21 cellular contexts compared by ENCODE assay signal in the genomic region with DNA sequence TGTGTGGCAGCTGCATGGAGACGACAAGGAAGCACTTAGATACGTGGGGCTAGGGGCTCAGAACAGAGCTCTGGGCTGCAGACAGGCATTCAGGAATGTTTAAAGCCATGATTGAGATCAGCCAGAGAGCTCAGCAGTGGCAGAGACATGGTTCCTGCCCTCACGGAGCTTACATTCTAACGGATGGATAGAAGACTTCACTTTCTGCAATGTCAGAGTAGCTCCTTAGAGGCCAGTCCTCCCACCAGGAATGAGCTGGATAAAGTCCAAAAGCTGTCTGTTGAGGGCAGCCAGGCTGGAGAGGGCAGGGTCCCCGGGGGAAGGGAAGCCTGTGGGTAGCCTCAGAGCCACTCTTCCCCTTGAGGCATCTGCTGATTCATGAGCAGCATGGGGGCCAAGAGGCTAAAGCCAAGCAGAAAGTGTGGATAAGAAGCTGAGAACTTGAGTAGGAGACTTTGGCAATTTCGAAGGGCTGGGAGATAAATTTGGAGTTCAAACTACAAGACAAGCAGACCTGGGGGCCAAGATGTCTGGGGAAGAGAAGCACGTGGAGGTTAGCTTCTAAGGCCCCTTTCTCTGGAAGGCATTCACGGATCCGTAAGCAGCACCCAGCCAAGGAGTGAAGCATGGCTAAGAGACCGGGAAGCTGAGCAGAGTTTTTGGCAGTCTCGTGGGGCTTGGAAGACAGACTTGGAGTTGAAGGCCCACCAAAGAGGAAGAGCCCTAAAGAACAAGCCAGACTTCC. TPM values are rescaled to one million over a fixed set of nuclear protein-coding genes. Genes with fewer than 3 reads are reported as not detected.
A peak's percentile ranks its signal among the peaks of the same experiment; 100 is the strongest.
DNase-seq lines count a peak whose midpoint lies in the region; ATAC-seq lines count a peak whose summit lies in the region.
"Had no signal": no experiment of that assay in that cellular context is flagged by ENCODE, and none has a peak within 500 bp of the region (broad histone marks: within the 10 kb centered on the region; RNA-seq: fewer than 3 reads in every experiment).

No MANE protein-coding gene starts in this region.

- H3K27me3 Mint-ChIP-seq in activated T-cell treated with anti-CD3 and anti-CD28 coated beads, Interleukin-2, amount 50 U/mL, for 24 hours = peaks cover 24% of the 10 kb centered on the region
- H3K27me3 Mint-ChIP-seq in activated T-cell treated with anti-CD3 and anti-CD28 coated beads, Interleukin-2, amount 50 U/mL, for 72 hours (ENCODE audit: low read depth) = peaks cover 24% of the 10 kb centered on the region
- H3K27me3 Mint-ChIP-seq in stimulated activated naive CD8-positive, alpha-beta T cell treated with anti-CD3 and anti-CD28 coated beads, Interleukin-15, amount 100 ng/mL, for 72 hours = peaks cover 47% of the 10 kb centered on the region

- no peak overlapping the region for H3K4me3 Mint-ChIP-seq in activated T-cell treated with anti-CD3 and anti-CD28 coated beads, Interleukin-2, amount 50 U/mL, for 24 hours
- H3K4me3 Mint-ChIP-seq in activated T-cell treated with anti-CD3 and anti-CD28 coated beads, Interleukin-2, amount 50 U/mL, for 72 hours = no peak overlapping the region
- H3K4me3 Mint-ChIP-seq in stimulated activated naive CD8-positive, alpha-beta T cell treated with anti-CD3 and anti-CD28 coated beads, Interleukin-15, amount 100 ng/mL, for 72 hours = no peak overlapping the region
- H3K4me3 Mint-ChIP-seq: activated naive CD4-positive, alpha-beta T cell treated with anti-CD3 and anti-CD28 coated beads for 36 hours had no signal

- no peaks in the 10 kb centered on the region for H3K9me3 Mint-ChIP-seq in activated T-cell treated with anti-CD3 and anti-CD28 coated beads, Interleukin-2, amount 50 U/mL, for 24 hours
- no peaks in the 10 kb centered on the region for H3K9me3 Mint-ChIP-seq in activated T-cell treated with anti-CD3 and anti-CD28 coated beads, Interleukin-2, amount 50 U/mL, for 72 hours
- no peaks in the 10 kb centered on the region for H3K9me3 Mint-ChIP-seq in stimulated activated naive CD8-positive, alpha-beta T cell treated with anti-CD3 and anti-CD28 coated beads, Interleukin-15, amount 100 ng/mL, for 72 hours
- H3K9me3 Mint-ChIP-seq: activated naive CD4-positive, alpha-beta T cell treated with anti-CD3 and anti-CD28 coated beads for 36 hours had no signal

- ATAC-seq in activated T-cell treated with anti-CD3 and anti-CD28 coated beads, Interleukin-2, amount 50 U/mL, for 72 hours (replicated peaks in 1 of 2) = no peak
- no peak for ATAC-seq in stimulated activated naive CD8-positive, alpha-beta T cell treated with anti-CD3 and anti-CD28 coated beads, Interleukin-15, amount 100 ng/mL, for 72 hours
- ATAC-seq: psoas muscle had no signal

- peak; percentile 1 for DNase-seq in activated T-cell treated with anti-CD3 and anti-CD28 coated beads, Interleukin-2, amount 50 U/mL, for 24 hours
- DNase-seq in activated T-cell treated with anti-CD3 and anti-CD28 coated beads, Interleukin-2, amount 50 U/mL, for 72 hours = no peak
- DNase-seq in islet precursor cell = peak; percentile 36
- DNase-seq in renal cortical epithelial cell (ENCODE audit: low read depth) = peak; percentile 31
- DNase-seq in stimulated activated naive CD8-positive, alpha-beta T cell treated with anti-CD3 and anti-CD28 coated beads, Interleukin-15, amount 100 ng/mL, for 72 hours = no peak
- DNase-seq in globus pallidus (ENCODE audit: low spot score) = no peak
- no peak for DNase-seq in H4 (ENCODE audit: low spot score)
- DNase-seq in KG1 (lab: John Stamatoyannopoulos, UW) = no peak
- DNase-seq: activated CD4-positive, alpha-beta T cell treated with anti-CD3 and anti-CD28 coated beads, Interleukin-2, amount 50 U/mL, for 4 hours; activated naive CD4-positive, alpha-beta T cell treated with anti-CD3 and anti-CD28 coated beads for 36 hours; activated T-cell treated with anti-CD3 and anti-CD28 coated beads, Interleukin-2, amount 50 U/mL, for 1 hour; H7; hypothalamus; kidney; NCI-H1436; NCI-H2171; OCI-M1; psoas muscle; T-helper 1 cell had no signal

- no peak overlapping the region for H3K27ac Mint-ChIP-seq in activated T-cell treated with anti-CD3 and anti-CD28 coated beads, Interleukin-2, amount 50 U/mL, for 24 hours
- no peak overlapping the region for H3K27ac Mint-ChIP-seq in activated T-cell treated with anti-CD3 and anti-CD28 coated beads, Interleukin-2, amount 50 U/mL, for 72 hours
- no peak overlapping the region for H3K27ac Mint-ChIP-seq in stimulated activated naive CD8-positive, alpha-beta T cell treated with anti-CD3 and anti-CD28 coated beads, Interleukin-15, amount 100 ng/mL, for 72 hours
- H3K27ac Mint-ChIP-seq: activated naive CD4-positive, alpha-beta T cell treated with anti-CD3 and anti-CD28 coated beads for 36 hours had no signal

- no peaks in the 10 kb centered on the region for H3K4me1 Mint-ChIP-seq in activated T-cell treated with anti-CD3 and anti-CD28 coated beads, Interleukin-2, amount 50 U/mL, for 24 hours (ENCODE audit: low read depth)
- no peaks in the 10 kb centered on the region for H3K4me1 Mint-ChIP-seq in activated T-cell treated with anti-CD3 and anti-CD28 coated beads, Interleukin-2, amount 50 U/mL, for 72 hours (ENCODE audit: low read depth)
- H3K4me1 Mint-ChIP-seq in stimulated activated naive CD8-positive, alpha-beta T cell treated with anti-CD3 and anti-CD28 coated beads, Interleukin-15, amount 100 ng/mL, for 72 hours = no peaks in the 10 kb centered on the region

- no peaks in the 10 kb centered on the region for H3K36me3 Mint-ChIP-seq in activated T-cell treated with anti-CD3 and anti-CD28 coated beads, Interleukin-2, amount 50 U/mL, for 24 hours (ENCODE audit: low read depth)
- H3K36me3 Mint-ChIP-seq in activated T-cell treated with anti-CD3 and anti-CD28 coated beads, Interleukin-2, amount 50 U/mL, for 72 hours (ENCODE audit: insufficient read depth in 2 of 2) = no peaks in the 10 kb centered on the region

RNA-seq across cellular contexts. Expression of a gene that starts 9.7 kb away (rescaled TPM):
- not detected for total RNA-seq in activated T-cell treated with anti-CD3 and anti-CD28 coated beads, Interleukin-2, amount 50 U/mL, for 72 hours
- total RNA-seq in renal cortical epithelial cell = not detected in 2 replicates
- total RNA-seq in H4 (2014; rRNA removed; shearing (Covaris generic)) = not detected in 2 replicates
- total RNA-seq: A172; activated naive CD4-positive, alpha-beta T cell treated with anti-CD3 and anti-CD28 coated beads for 36 hours; astrocyte; H7; kidney; psoas muscle had no signal

RNA-seq across cellular contexts. Expression of a gene that starts 41.6 kb away (rescaled TPM):
- total RNA-seq in activated T-cell treated with anti-CD3 and anti-CD28 coated beads, Interleukin-2, amount 50 U/mL, for 72 hours = not detected
- 9.6 and 13.7 TPM in 2 replicates for total RNA-seq in renal cortical epithelial cell
- total RNA-seq in H4 (2014; rRNA removed; shearing (Covaris generic)) = 0.12 and 2.1 TPM in 2 replicates
- total RNA-seq: activated naive CD4-positive, alpha-beta T cell treated with anti-CD3 and anti-CD28 coated beads for 36 hours had no signal

Comparison
In these comparisons a context has a peak if more than half of its experiments do, and no peak if none do; other contexts are left out.
1. DNase-seq: peak in activated T-cell treated with anti-CD3 and anti-CD28 coated beads, Interleukin-2, amount 50 U/mL, for 24 hours (single experiment), islet precursor cell (single experiment) and renal cortical epithelial cell (single experiment); none in activated T-cell treated with anti-CD3 and anti-CD28 coated beads, Interleukin-2, amount 50 U/mL, for 72 hours (0 of 2), stimulated activated naive CD8-positive, alpha-beta T cell treated with anti-CD3 and anti-CD28 coated beads, Interleukin-15, amount 100 ng/mL, for 72 hours (0 of 2), globus pallidus (single experiment), H4 (single experiment) and KG1 (single experiment).